26 cellular contexts compared by ENCODE assay signal in genomic region chr6:36035240-36035639, GRCh38. TPM values are rescaled to one million over a fixed set of nuclear protein-coding genes. Genes with fewer than 3 reads are reported as not detected.
DNase-seq lines count a peak whose midpoint lies in the region; ATAC-seq, FAIRE-seq and TF ChIP-seq lines count a peak whose summit lies in the region.
"Had no signal": no experiment of that assay in that cellular context is flagged by ENCODE, and none has a peak within 500 bp of the region (broad histone marks: within the 10 kb centered on the region; RNA-seq: fewer than 3 reads in every experiment).

No MANE protein-coding gene starts in this region.

- no peaks in the 10 kb centered on the region for H3K27me3 ChIP-seq in GM12878 (replicated peaks in 1 of 2; ENCODE audit: control insufficient read depth in 2 of 2, insufficient read depth in 2 of 2, low read length in 1 of 2)
- H3K27me3 ChIP-seq: MG63 had no signal

- peak overlapping the region; percentile 21; the same call in 1 of the 2 replicates for H3K4me3 ChIP-seq in GM12878
- H3K4me3 ChIP-seq: MG63, smooth muscle cell had no signal

- POLR2A ChIA-PET in GM12878 (lab: Charles Lee) = no interaction called here
- POLR2A ChIA-PET in naive thymus-derived CD8-positive, alpha-beta T cell (lab: Charles Lee) = no interaction called here

- TF ChIP-seq POLR2A in GM12878 (IDR thresholded peaks at IDR 0.05; ENCODE audit: low read depth, low read length) = no peak

- H3K4me3 Mint-ChIP-seq in naive thymus-derived CD8-positive, alpha-beta T cell = peak overlapping the region in 9 of 10 donors; percentile 3 to 55 (median 43)
- H3K4me3 Mint-ChIP-seq: type B pancreatic cell had no signal

- no peak overlapping the region for H3K9ac ChIP-seq in GM12878 (ENCODE audit: control insufficient read depth, insufficient read depth, low read length)

- H3K27ac Mint-ChIP-seq in naive thymus-derived CD8-positive, alpha-beta T cell = no peak overlapping the region
- H3K27ac Mint-ChIP-seq: type B pancreatic cell had no signal

- peaks cover 42 to 83% (median 77%) of the 10 kb centered on the region in 4 donors for H3K4me1 Mint-ChIP-seq in naive thymus-derived CD8-positive, alpha-beta T cell

- H3K4me2 ChIP-seq in GM12878 (ENCODE audit: control insufficient read depth, insufficient read depth) = peak overlapping the region; percentile 46
- H3K4me2 ChIP-seq: smooth muscle cell had no signal

- no peaks in the 10 kb centered on the region for H3K27me3 Mint-ChIP-seq in naive thymus-derived CD8-positive, alpha-beta T cell
- H3K27me3 Mint-ChIP-seq: type B pancreatic cell had no signal

- CTCF ChIA-PET in GM12878 (lab: Yijun Ruan, JAX) = interaction anchor here (1.1 to 4.2 kb wide), 3 partner anchors 9 to 60 kb away, joined by 3 to 44 read pairs (median 7); no protein-coding TSS in a partner anchor

- H3K4me1 ChIP-seq in GM12878 (ENCODE audit: control insufficient read depth, insufficient read depth, low read length) = peaks cover 16% of the 10 kb centered on the region

- no peak for TF ChIP-seq CTCF in GM12878 (IDR thresholded peaks at IDR 0.05 in 2 of 3, conservative IDR thresholded peaks at IDR 0.05 in 1 of 3; ENCODE audit: control insufficient read depth in 2 of 3, extremely low read depth in 1 of 3, insufficient read depth in 1 of 3, low read depth in 3 of 3, low read length in 3 of 3)

- peak; percentile 46 for DNase-seq in DMS 273 (lab: John Stamatoyannopoulos, UW; ENCODE audit: unreplicated experiment)
- DNase-seq in DMS 273 treated with DMSO at 0.1 percent for 48 hours (lab: John Stamatoyannopoulos, UW) = no peak
- no peak for DNase-seq in GM12878 (ENCODE audit: low read depth, low spot score)
- DNase-seq in naive thymus-derived CD8-positive, alpha-beta T cell = no peak
- DNase-seq in stimulated activated CD4-positive, alpha-beta T cell treated with anti-CD3 and anti-CD28 coated beads, Interleukin-2, amount 100 ng/mL, for 48 hours = no peak
- DNase-seq in left lobe of liver (ENCODE audit: low spot score) = no peak
- DNase-seq: activated CD4-positive, alpha-beta T cell treated with anti-CD3 and anti-CD28 coated beads for 48 hours; activated gamma-delta T cell; anterior cingulate cortex; central memory CD4-positive, alpha-beta T cell; COR-L47; MG63; NCI-H146; NCI-H526 treated with DMSO at 0.1 percent for 48 hours; SHP77; stimulated activated CD4-positive, alpha-beta T cell treated with anti-CD3 and anti-CD28 coated beads, Interleukin-4, amount 100 ng/mL, for 24 hours; SW 1271 had no signal

- no peak overlapping the region for H3K27ac ChIP-seq in GM12878 (ENCODE audit: control insufficient read depth, insufficient read depth)
- H3K27ac ChIP-seq: 22Rv1, HL-60 had no signal

- H4K20me1 ChIP-seq in GM12878 (ENCODE audit: control insufficient read depth, insufficient read depth) = no peaks in the 10 kb centered on the region

- SMC1A ChIA-PET in GM12878 (lab: Charles Lee; ENCODE audit: uncharacterized antibody, unreplicated experiment) = interaction anchor here (1.1 to 2.1 kb wide), 4 partner anchors 8 to 60 kb away, joined by 3 to 11 read pairs (median 6); partner anchors contain the start of gene MAPK14

- H3K79me2 ChIP-seq in GM12878 (ENCODE audit: control insufficient read depth, insufficient read depth, low read length) = peaks cover 92% of the 10 kb centered on the region

- no TSS peak for BruUV-seq in GM12878 (replicated peaks; lab: Mats Ljungman, UMichigan)

- 26% methylated on average over 3 of the region's 3 CpGs for WGBS in GM12878 (ENCODE audit: insufficient coverage, insufficient replicate concordance, low lambda C conversion rate, missing lambda C conversion rate)

- H2AFZ ChIP-seq in GM12878 (ENCODE audit: control insufficient read depth, low read depth, low read length) = no peak overlapping the region

- intact Hi-C loops in GM12878 (cut with micrococcal nuclease; ENCODE audit: unreplicated experiment) = no loop called here

- H3K9me3 ChIP-seq in GM12878 (replicated peaks; ENCODE audit: control insufficient read depth, insufficient read depth, low read length) = no peaks in the 10 kb centered on the region
- H3K9me3 ChIP-seq: MG63 had no signal

- peak; percentile 44 for ATAC-seq in HG02610 (IDR thresholded peaks at IDR 0.05; ENCODE audit: unreplicated experiment)
- ATAC-seq in GM12878 = peak; percentile 42
- ATAC-seq in naive thymus-derived CD8-positive, alpha-beta T cell = no peak
- ATAC-seq in GM19328 (IDR thresholded peaks at IDR 0.05; ENCODE audit: unreplicated experiment) = no peak
- no peak for ATAC-seq in left lobe of liver

- H3K9me3 Mint-ChIP-seq in naive thymus-derived CD8-positive, alpha-beta T cell = no peaks in the 10 kb centered on the region
- H3K9me3 Mint-ChIP-seq: type B pancreatic cell had no signal

- in situ Hi-C loops in GM12878 (cut with MboI) = no loop called here

- peaks cover 0 to 24% (median 2%) of the 10 kb centered on the region in 3 donors for H3K36me3 Mint-ChIP-seq in naive thymus-derived CD8-positive, alpha-beta T cell
- H3K36me3 Mint-ChIP-seq: type B pancreatic cell had no signal

- FAIRE-seq in GM12878 (lab: Jason Lieb, UNC) = no peak

- H3K36me3 ChIP-seq in GM12878 (ENCODE audit: control insufficient read depth in 2 of 2, insufficient read depth in 2 of 2, low read length in 1 of 2) = no peaks in the 10 kb centered on the region

- TF ChIP-seq RAD21 in GM12878 (IDR thresholded peaks at IDR 0.05; ENCODE audit: insufficient read depth, low read depth, low read length) = no peak

- no peak for TF ChIP-seq EP300 in GM12878 (IDR thresholded peaks at IDR 0.05; ENCODE audit: borderline replicate concordance in 1 of 2, control insufficient read depth in 1 of 2, low read depth in 2 of 2, low read length in 2 of 2)

- RAD21 ChIA-PET in GM12878 (lab: Charles Lee; ENCODE audit: unreplicated experiment) = interaction anchor here (0.8 to 1.1 kb wide), 2 partner anchors 8 to 59 kb away, joined by 4 to 5 read pairs; partner anchors contain the start of gene MAPK14

TF ChIP-seq in GM12878, 131 proteins besides CTCF, POLR2A, EP300 and RAD21 (continues in another document):
- TF ChIP-seq RUNX3 (IDR thresholded peaks at IDR 0.05; ENCODE audit: low read length) (peak; percentile 47), BCL3 (IDR thresholded peaks at IDR 0.05; ENCODE audit: borderline replicate concordance, insufficient read depth, low read depth, low read length, poor library complexity, severe bottlenecking) (no peak), IKZF2 (IDR thresholded peaks at IDR 0.05) (peak; percentile 45 to 64), EED (IDR thresholded peaks at IDR 0.05; ENCODE audit: low read depth) (peak; percentile 72; the same call in 1 of the 2 replicates), DPF2 (IDR thresholded peaks at IDR 0.05) (peak; percentile 45; the same call in 1 of the 2 replicates), MTA2 (IDR thresholded peaks at IDR 0.05; ENCODE audit: low read depth) (peak; percentile 71)

RNA-seq across cellular contexts. Expression of gene MAPK14, which starts 7.6 kb away (rescaled TPM):
- total RNA-seq in GM12878 (2013; cell fraction: nucleolus; rRNA removed) = 217 and 244 TPM in 2 replicates
- total RNA-seq in GM12878 (2014; rRNA removed) = 47.4 and 53.0 TPM in 2 replicates
- total RNA-seq in GM12878 (2014; rRNA removed; fragmentation: Illumina TruSeq; extraction: Trizol) = 43.6 and 44.4 TPM in 2 replicates
- total RNA-seq in GM12878 (2021) = 45.6 and 49.1 TPM in 2 replicates
- 15.3 TPM for polyA plus RNA-seq in GM12878 (2011; ENCODE audit: low read depth)
- polyA plus RNA-seq in GM12878 (2011; rRNA removed) = 59.5 and 67.9 TPM in 2 replicates
- polyA plus RNA-seq in GM12878 (2011; cell fraction: cytosol; rRNA removed) = 32.2 and 41.0 TPM in 2 replicates
- 51.4 and 65.2 TPM in 2 replicates for polyA plus RNA-seq in GM12878 (2011; cell fraction: nucleus; rRNA removed)
- polyA plus RNA-seq in GM12878 (2012) = 17.0 and 24.1 TPM in 2 replicates
- 42.4 and 52.5 TPM in 2 replicates for polyA plus RNA-seq in GM12878 (2014; fragmentation: Illumina TruSeq; extraction: Trizol)
- polyA plus RNA-seq in GM12878 (2014; fragmentation: Nextera tagmentation; extraction: Ambion mirVana) = 10 to 100 TPM; 12.5 to 13.7 TPM
- polyA plus RNA-seq in GM12878 (2014; rRNA removed) = 33.0 and 39.5 TPM in 2 replicates
- polyA plus RNA-seq in GM12878 (2016; fragmentation: Nextera tagmentation; extraction: Ambion mirVana) = 10 to 100 TPM; 37.3 to 44.2 TPM
- polyA minus RNA-seq in GM12878 (2011; rRNA and poly(A)+ RNA removed) = 75.0 and 99.8 TPM in 2 replicates
- 17.0 and 23.2 TPM in 2 replicates for polyA minus RNA-seq in GM12878 (2011; cell fraction: cytosol; rRNA and poly(A)+ RNA removed)
- polyA minus RNA-seq in GM12878 (2011; cell fraction: nucleus; rRNA and poly(A)+ RNA removed) = 50.7 and 98.0 TPM in 2 replicates
- total RNA-seq in naive thymus-derived CD8-positive, alpha-beta T cell = 10 to 100 TPM; 51.5 to 56.5 TPM
- 10 to 100 TPM; 38.1 to 52.9 (median 39.6) TPM for polyA plus RNA-seq in naive thymus-derived CD8-positive, alpha-beta T cell
- 40.8 TPM for total RNA-seq in left lobe of liver

RNA-seq across cellular contexts. Expression of gene SLC26A8, which starts 10.8 kb away (rescaled TPM):
- total RNA-seq in GM12878 (2013; cell fraction: nucleolus; rRNA removed) = not detected in 2 replicates
- total RNA-seq in GM12878 (2014; rRNA removed) (0.44 and 0.85 TPM in 2 replicates), GM12878 (2014; rRNA removed; fragmentation: Illumina TruSeq; extraction: Trizol) (0.05 and 0.09 TPM in 2 replicates), GM12878 (2021) (0.35 TPM in 1 of 2 replicates, not detected in the other), left lobe of liver (0.30 TPM)
- polyA plus RNA-seq in GM12878 (2011; ENCODE audit: low read depth) = not detected
- polyA plus RNA-seq in GM12878 (2011; rRNA removed) (not detected in 2 replicates), GM12878 (2014; fragmentation: Illumina TruSeq; extraction: Trizol) (0.32 and 1.1 TPM in 2 replicates), GM12878 (2014; fragmentation: Nextera tagmentation; extraction: Ambion mirVana) (under 1 TPM; 0.14 to 0.18 TPM), GM12878 (2014; rRNA removed) (0.22 and 0.26 TPM in 2 replicates), GM12878 (2016; fragmentation: Nextera tagmentation; extraction: Ambion mirVana) (under 1 TPM; 0.28 to 0.95 TPM)
- not detected in 2 replicates for polyA plus RNA-seq in GM12878 (2011; cell fraction: cytosol; rRNA removed)
- polyA plus RNA-seq in GM12878 (2011; cell fraction: nucleus; rRNA removed) = 0.06 TPM in 1 of 2 replicates, not detected in the other
- not detected in 2 replicates for polyA plus RNA-seq in GM12878 (2012)
- polyA minus RNA-seq in GM12878 (2011; rRNA and poly(A)+ RNA removed) = not detected in 2 replicates
- polyA minus RNA-seq in GM12878 (2011; cell fraction: cytosol; rRNA and poly(A)+ RNA removed) = not detected in 2 replicates
- polyA minus RNA-seq in GM12878 (2011; cell fraction: nucleus; rRNA and poly(A)+ RNA removed) = not detected in 2 replicates
- total RNA-seq in naive thymus-derived CD8-positive, alpha-beta T cell = not detected
- polyA plus RNA-seq in naive thymus-derived CD8-positive, alpha-beta T cell = not detected
- total RNA-seq: Daoy, epithelial cell of proximal tubule, OCI-LY7, smooth muscle cell had no signal

Comparison
In these comparisons a context has a peak if more than half of its experiments do, and no peak if none do; other contexts are left out.
1. ATAC-seq: peak in HG02610 (single experiment) and GM12878 (single experiment); none in naive thymus-derived CD8-positive, alpha-beta T cell (0 of 2), GM19328 (single experiment) and left lobe of liver (single experiment).